Comparison of ENCODE assay signal across 23 cellular contexts in the genomic region with DNA sequence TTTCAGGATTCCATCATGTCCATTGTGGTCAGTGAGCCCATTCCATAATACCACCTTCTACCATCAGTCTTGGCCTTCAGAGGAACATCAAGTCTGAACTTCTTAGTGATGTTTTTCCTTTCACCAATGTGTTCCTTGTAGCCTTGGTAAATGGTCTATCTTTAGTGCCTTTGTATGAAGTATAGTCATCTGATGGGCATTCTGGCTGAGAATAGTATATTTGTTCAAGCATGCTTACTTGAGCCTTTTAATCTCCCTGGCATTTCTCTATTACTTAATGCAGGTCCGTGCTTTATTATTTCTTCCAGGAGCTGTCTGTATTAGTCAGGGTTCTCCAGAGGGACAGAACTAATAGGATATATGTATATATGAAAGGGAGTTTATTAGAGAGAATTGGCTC.
"Had no signal": no experiment of that assay in that cellular context is flagged by ENCODE, and none has a peak within 500 bp of the region (broad histone marks: within the 10 kb centered on the region; RNA-seq: fewer than 3 reads in every experiment).

No MANE protein-coding gene starts in this region.

- H3K9me3 ChIP-seq: esophagus squamous epithelium had no signal

- H3K4me3 ChIP-seq: esophagus squamous epithelium, hepatocyte, left lung, skin epidermis had no signal

- H3K36me3 ChIP-seq: esophagus squamous epithelium, left lung had no signal

- H3K36me3 Mint-ChIP-seq: activated naive CD4-positive, alpha-beta T cell treated with anti-CD3 and anti-CD28 coated beads, Interleukin-2, amount 10 ng/mL, durations not matched to agents 7 days and 5 days; T-cell had no signal

- H3K27ac ChIP-seq: esophagus squamous epithelium, hepatocyte, left lung, skin epidermis had no signal

- H3K4me1 Mint-ChIP-seq: activated naive CD4-positive, alpha-beta T cell treated with anti-CD3 and anti-CD28 coated beads, Interleukin-2, amount 10 ng/mL, durations not matched to agents 7 days and 5 days; activated naive CD8-positive, alpha-beta T cell treated with anti-CD3 and anti-CD28 coated beads, Interleukin-2, amount 50 U/mL, for 24 hours; nephron progenitor cell; stimulated activated naive CD8-positive, alpha-beta T cell treated with anti-CD3 and anti-CD28 coated beads, Interleukin-15, amount 100 ng/mL, for 72 hours; T-cell had no signal

- DNase-seq: activated CD4-positive, alpha-beta T cell treated with anti-CD3 and anti-CD28 coated beads for 48 hours; activated CD4-positive, CD25-positive, alpha-beta regulatory T cell; activated CD8-positive, alpha-beta memory T cell treated with anti-CD3 and anti-CD28 coated beads, Interleukin-2, amount 50 U/mL, for 4 hours; activated effector memory CD4-positive, alpha-beta T cell treated with Interleukin-2 at 50 U/mL for 16 hours; activated naive CD4-positive, alpha-beta T cell treated with anti-CD3 and anti-CD28 coated beads, Interleukin-2, amount 10 ng/mL, durations not matched to agents 7 days and 5 days; activated naive CD8-positive, alpha-beta T cell treated with anti-CD3 and anti-CD28 coated beads, Interleukin-2, amount 50 U/mL, for 24 hours; activated T-cell treated with anti-CD3 and anti-CD28 coated beads, Interleukin-2, amount 50 U/mL, for 48 hours; aorta; effector CD4-positive, alpha-beta T cell; esophagus squamous epithelium; left lung; nephron progenitor cell; occipital lobe; right cardiac atrium; stimulated activated CD4-positive, alpha-beta T cell treated with anti-CD3 and anti-CD28 coated beads, Interleukin-15, amount 100 ng/mL, for 24 hours; stimulated activated CD4-positive, alpha-beta T cell treated with anti-CD3 and anti-CD28 coated beads, Interleukin-2, amount 100 ng/mL, for 48 hours; stimulated activated naive CD8-positive, alpha-beta T cell treated with anti-CD3 and anti-CD28 coated beads, Interleukin-15, amount 100 ng/mL, for 72 hours; T-cell; T-helper 9 cell; trophoblast cell had no signal

- H3K27me3 Mint-ChIP-seq: activated naive CD4-positive, alpha-beta T cell treated with anti-CD3 and anti-CD28 coated beads, Interleukin-2, amount 10 ng/mL, durations not matched to agents 7 days and 5 days; activated naive CD8-positive, alpha-beta T cell treated with anti-CD3 and anti-CD28 coated beads, Interleukin-2, amount 50 U/mL, for 24 hours; progenitor cell of endocrine pancreas; stimulated activated naive CD8-positive, alpha-beta T cell treated with anti-CD3 and anti-CD28 coated beads, Interleukin-15, amount 100 ng/mL, for 72 hours; T-cell had no signal

- H3K27me3 ChIP-seq: esophagus squamous epithelium, hepatocyte, left lung had no signal

- ATAC-seq: activated naive CD8-positive, alpha-beta T cell treated with anti-CD3 and anti-CD28 coated beads, Interleukin-2, amount 50 U/mL, for 24 hours; left lung; right cardiac atrium; stimulated activated naive CD8-positive, alpha-beta T cell treated with anti-CD3 and anti-CD28 coated beads, Interleukin-15, amount 100 ng/mL, for 72 hours; T-cell had no signal

- H3K4me1 ChIP-seq: left lung had no signal

- H3K27ac Mint-ChIP-seq: activated naive CD4-positive, alpha-beta T cell treated with anti-CD3 and anti-CD28 coated beads, Interleukin-2, amount 10 ng/mL, durations not matched to agents 7 days and 5 days; activated naive CD8-positive, alpha-beta T cell treated with anti-CD3 and anti-CD28 coated beads, Interleukin-2, amount 50 U/mL, for 24 hours; nephron progenitor cell; progenitor cell of endocrine pancreas; stimulated activated naive CD8-positive, alpha-beta T cell treated with anti-CD3 and anti-CD28 coated beads, Interleukin-15, amount 100 ng/mL, for 72 hours; T-cell had no signal

- H3K4me3 Mint-ChIP-seq: activated naive CD4-positive, alpha-beta T cell treated with anti-CD3 and anti-CD28 coated beads, Interleukin-2, amount 10 ng/mL, durations not matched to agents 7 days and 5 days; activated naive CD8-positive, alpha-beta T cell treated with anti-CD3 and anti-CD28 coated beads, Interleukin-2, amount 50 U/mL, for 24 hours; nephron progenitor cell; stimulated activated naive CD8-positive, alpha-beta T cell treated with anti-CD3 and anti-CD28 coated beads, Interleukin-15, amount 100 ng/mL, for 72 hours; T-cell had no signal
